ENCODE assay signal across 8 cellular contexts in the genomic region with DNA sequence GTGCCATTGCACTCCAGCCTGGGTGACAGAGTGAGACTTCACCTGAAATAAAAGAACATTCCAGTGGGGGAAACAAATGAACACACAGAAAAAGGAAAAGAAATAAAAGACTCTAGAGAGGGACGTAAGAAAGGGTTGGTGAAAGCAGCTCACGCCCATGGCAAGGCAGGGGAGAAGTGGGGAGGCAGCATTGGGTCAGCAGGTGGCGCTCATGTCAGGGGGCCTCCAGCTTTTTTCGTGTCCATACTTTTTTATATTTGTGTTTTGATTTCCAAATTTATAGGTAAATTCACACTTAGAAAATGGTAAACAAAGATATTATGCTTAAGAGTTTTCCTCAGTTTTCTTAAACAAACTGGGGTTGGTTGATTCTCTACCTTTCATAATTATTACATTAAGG. TPM values are rescaled to one million over a fixed set of nuclear protein-coding genes. Genes with fewer than 3 reads are reported as not detected.
DNase-seq lines count a peak whose midpoint lies in the region; ATAC-seq and TF ChIP-seq lines count a peak whose summit lies in the region.

No MANE protein-coding gene starts in this region.

- WGBS in hepatocyte (ENCODE audit: low lambda C conversion rate, missing lambda C conversion rate), result 79% methylated on average over 4 of the region's 4 CpGs

- H3K27me3 ChIP-seq in hepatocyte, result no peaks in the 10 kb centered on the region

- no peaks in the 10 kb centered on the region for H3K4me1 ChIP-seq in hepatocyte (ENCODE audit: insufficient read depth)

- no peaks in the 10 kb centered on the region for H3K36me3 ChIP-seq in hepatocyte (replicated peaks; ENCODE audit: insufficient read depth, low read depth)

- H4K20me1 ChIP-seq in hepatocyte (ENCODE audit: insufficient read depth, poor library complexity, severe bottlenecking), result no peaks in the 10 kb centered on the region

- H3K9me2 ChIP-seq in hepatocyte (replicated peaks; ENCODE audit: insufficient read depth), result no peaks in the 10 kb centered on the region

- H3K79me2 ChIP-seq in hepatocyte, result no peaks in the 10 kb centered on the region

- in situ Hi-C loops in G401 (cut with HindIII; ENCODE audit: low sequenced_read_pairs), result no loop called here

- no peak overlapping the region for H3K27ac ChIP-seq in hepatocyte

- TF ChIP-seq CTCF in GM12874 (IDR thresholded peaks at IDR 0.05; ENCODE audit: insufficient read depth, low read depth, low read length) (peak; percentile 70), hepatocyte (IDR thresholded peaks at IDR 0.05; ENCODE audit: poor library complexity) (peak; percentile 61)

- no peaks in the 10 kb centered on the region for H3K9me3 ChIP-seq in hepatocyte (ENCODE audit: low read depth)

- H3K4me2 ChIP-seq in hepatocyte, result no peak overlapping the region

- peak; percentile 0 for DNase-seq in NCI-H69 (lab: John Stamatoyannopoulos, UW)
- peak; percentile 40 for DNase-seq in activated naive CD4-positive, alpha-beta T cell treated with Interleukin-2 at 50 U/mL for 16 hours
- DNase-seq in hepatocyte (ENCODE audit: low spot score), result peak; percentile 39
- peak; percentile 19 to 44 for DNase-seq in stimulated activated CD4-positive, alpha-beta T cell treated with anti-CD3 and anti-CD28 coated beads, Interleukin-4, amount 100 ng/mL, for 48 hours (ENCODE audit: low read depth in 2 of 2)
- DNase-seq in G401 (ENCODE audit: low spot score), result no peak

- no peak overlapping the region for H3K4me3 ChIP-seq in hepatocyte

- ATAC-seq in GM21576 (IDR thresholded peaks at IDR 0.05; ENCODE audit: unreplicated experiment) (no peak), HG03460 (IDR thresholded peaks at IDR 0.05; ENCODE audit: unreplicated experiment) (no peak)

- no peak overlapping the region for H2AFZ ChIP-seq in hepatocyte

RNA-seq across cellular contexts. Expression of a gene that starts 45.5 kb away (rescaled TPM):
- 32.2 and 32.8 TPM in 2 replicates for total RNA-seq in hepatocyte
- polyA plus RNA-seq in hepatocyte, result 7.3 and 10.7 TPM in 2 replicates
- total RNA-seq in G401 (2014; rRNA removed; shearing (Covaris generic)), result 10.0 and 11.4 TPM in 2 replicates
